ENCODE assay signal across 11 cellular contexts in the genomic region with DNA sequence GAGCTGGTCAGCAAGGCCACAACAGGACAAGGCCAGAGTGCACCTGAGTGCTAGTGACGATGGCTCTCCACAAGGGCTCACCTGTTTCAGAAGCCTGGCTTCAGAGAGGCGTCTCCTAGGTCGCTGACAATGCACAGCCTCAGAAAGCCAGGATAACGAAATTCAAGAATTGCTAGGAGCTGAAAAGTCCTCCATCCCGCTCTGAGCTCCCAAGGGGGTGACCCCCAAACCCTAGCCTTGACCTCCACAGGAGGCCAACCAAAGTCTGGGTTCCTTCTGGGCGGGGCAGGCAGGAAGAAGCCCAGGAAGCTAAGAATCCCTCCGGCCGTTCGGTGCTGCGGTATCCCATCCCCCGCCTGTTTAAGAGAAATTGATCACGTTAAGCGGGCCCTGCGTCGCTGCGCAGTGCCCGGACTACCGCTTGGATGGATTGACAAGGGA. TPM values are rescaled to one million over a fixed set of nuclear protein-coding genes. Genes with fewer than 3 reads are reported as not detected.
DNase-seq lines count a peak whose midpoint lies in the region; ATAC-seq and TF ChIP-seq lines count a peak whose summit lies in the region.
"Had no signal": no experiment of that assay in that cellular context is flagged by ENCODE, and none has a peak within 500 bp of the region (broad histone marks: within the 10 kb centered on the region; RNA-seq: fewer than 3 reads in every experiment).

No MANE protein-coding gene starts in this region.

- H3K36me3 ChIP-seq in SK-N-SH (replicated peaks in 1 of 2; ENCODE audit: control insufficient read depth in 1 of 2, insufficient read depth in 2 of 2, low read length in 1 of 2) (peaks cover 0 to 10% of the 10 kb centered on the region in 2 experiments), iPS-15b (ENCODE audit: control insufficient read depth, insufficient read depth, low read length) (no peaks in the 10 kb centered on the region), skeletal muscle satellite cell (ENCODE audit: insufficient read depth, low read length) (peaks cover 4% of the 10 kb centered on the region), MG63 (no peaks in the 10 kb centered on the region)

- H4K20me1 ChIP-seq in SK-N-SH (ENCODE audit: insufficient read depth), result peaks cover 23% of the 10 kb centered on the region

- peaks cover 43% of the 10 kb centered on the region for H3K4me1 Mint-ChIP-seq in activated naive CD8-positive, alpha-beta T cell treated with anti-CD3 and anti-CD28 coated beads, Interleukin-2, amount 50 U/mL, for 24 hours

- peak overlapping the region; percentile 88; the same call in 1 of the 2 replicates for H2AFZ ChIP-seq in SK-N-SH (ENCODE audit: low read depth)

- H3K4me3 ChIP-seq in SK-N-SH (ENCODE audit: low read depth in 2 of 2, low read length in 1 of 2), result no peak overlapping the region
- peak overlapping the region; percentile 36 for H3K4me3 ChIP-seq in iPS-15b (ENCODE audit: low read depth, low read length)
- H3K4me3 ChIP-seq in skeletal muscle satellite cell (ENCODE audit: low read length), result no peak overlapping the region
- H3K4me3 ChIP-seq in MG63, result no peak overlapping the region

- no peak for TF ChIP-seq EP300 in SK-N-SH (IDR thresholded peaks at IDR 0.05; ENCODE audit: borderline replicate concordance in 1 of 2, low read depth in 1 of 2, low read length in 1 of 2)

- 72% methylated on average over 18 of the region's 18 CpGs for WGBS in SK-N-SH (ENCODE audit: low lambda C conversion rate)

- peaks cover 29% of the 10 kb centered on the region for H3K79me2 ChIP-seq in SK-N-SH (ENCODE audit: insufficient read depth)

- TF ChIP-seq RAD21 in SK-N-SH (IDR thresholded peaks at IDR 0.05; ENCODE audit: low read length), result no peak

- H3K36me3 Mint-ChIP-seq in activated naive CD8-positive, alpha-beta T cell treated with anti-CD3 and anti-CD28 coated beads, Interleukin-2, amount 50 U/mL, for 24 hours (ENCODE audit: low read depth), result no peaks in the 10 kb centered on the region

- ATAC-seq in SK-N-SH treated with all-trans-retinoic acid at 6 μM for 48 hours, result no peak
- no peak for ATAC-seq in activated naive CD8-positive, alpha-beta T cell treated with anti-CD3 and anti-CD28 coated beads, Interleukin-2, amount 50 U/mL, for 24 hours
- no peak for ATAC-seq in GM18498 (IDR thresholded peaks at IDR 0.05; ENCODE audit: unreplicated experiment)

- DNase-seq in SK-N-SH (peak; percentile 39), activated gamma-delta T cell (lab: John Stamatoyannopoulos, UW) (no peak), MG63 (no peak)
- DNase-seq in activated naive CD8-positive, alpha-beta T cell treated with anti-CD3 and anti-CD28 coated beads, Interleukin-2, amount 50 U/mL, for 24 hours, result no peak
- DNase-seq: NCI-H526 treated with DMSO at 0.1 percent for 48 hours had no signal

- POLR2A ChIA-PET in SK-N-SH (lab: Yijun Ruan, JAX), result interaction anchor here (0.6 kb wide), 1 partner anchor 1188 kb away, joined by 3 read pairs; no protein-coding TSS in a partner anchor

- no peak for TF ChIP-seq CTCF in SK-N-SH (IDR thresholded peaks at IDR 0.05)

- no peak overlapping the region for H3K9ac ChIP-seq in SK-N-SH
- no peak overlapping the region for H3K9ac ChIP-seq in iPS-15b (ENCODE audit: low read depth, low read length)
- H3K9ac ChIP-seq in skeletal muscle satellite cell (ENCODE audit: low read depth, low read length), result no peak overlapping the region

- H3K9me2 ChIP-seq in SK-N-SH, result no peaks in the 10 kb centered on the region

- CTCF ChIA-PET in SK-N-SH (lab: Yijun Ruan, JAX), result interaction anchor here (0.6 to 12.7 kb wide), 14 partner anchors 8 to 973 kb away, joined by 3 to 111 read pairs (median 6); no protein-coding TSS in a partner anchor

- no peaks in the 10 kb centered on the region for H3K9me3 Mint-ChIP-seq in activated naive CD8-positive, alpha-beta T cell treated with anti-CD3 and anti-CD28 coated beads, Interleukin-2, amount 50 U/mL, for 24 hours

- H3K4me2 ChIP-seq in SK-N-SH (0 out of 2 replicates have a peak overlapping the region, but pooled peaks have one; percentile 78), skeletal muscle satellite cell (ENCODE audit: low read length) (peak overlapping the region; percentile 87)

- peaks cover 5 to 21% of the 10 kb centered on the region in 2 experiments; a peak in 1 of 4 replicates for H3K4me1 ChIP-seq in SK-N-SH (ENCODE audit: control insufficient read depth in 1 of 2, insufficient read depth in 2 of 2, low read depth in 1 of 2, low read length in 1 of 2)
- peaks cover 13% of the 10 kb centered on the region for H3K4me1 ChIP-seq in iPS-15b (ENCODE audit: control insufficient read depth, insufficient read depth, low read length)
- peaks cover 22% of the 10 kb centered on the region for H3K4me1 ChIP-seq in skeletal muscle satellite cell (ENCODE audit: control insufficient read depth, insufficient read depth, low read length)

- H3K27me3 Mint-ChIP-seq in activated naive CD8-positive, alpha-beta T cell treated with anti-CD3 and anti-CD28 coated beads, Interleukin-2, amount 50 U/mL, for 24 hours, result peaks cover 75% of the 10 kb centered on the region

- no peak overlapping the region for H3K27ac ChIP-seq in SK-N-SH (ENCODE audit: low read depth in 2 of 2, low read length in 1 of 2)
- H3K27ac ChIP-seq: 22Rv1, body of pancreas had no signal

- peaks cover 10% of the 10 kb centered on the region for H3F3A ChIP-seq in SK-N-SH (replicated peaks; ENCODE audit: insufficient read depth)

- H3K9me3 ChIP-seq in SK-N-SH, result no peaks in the 10 kb centered on the region
- H3K9me3 ChIP-seq in iPS-15b (ENCODE audit: control insufficient read depth, insufficient read depth, low read length), result no peaks in the 10 kb centered on the region
- H3K9me3 ChIP-seq in skeletal muscle satellite cell (replicated peaks; ENCODE audit: low read length), result no peaks in the 10 kb centered on the region
- no peaks in the 10 kb centered on the region for H3K9me3 ChIP-seq in MG63
- H3K9me3 ChIP-seq: body of pancreas had no signal

- peak overlapping the region; percentile 91 for H3K4me3 Mint-ChIP-seq in activated naive CD8-positive, alpha-beta T cell treated with anti-CD3 and anti-CD28 coated beads, Interleukin-2, amount 50 U/mL, for 24 hours

- H3K27me3 ChIP-seq in SK-N-SH (ENCODE audit: insufficient read depth) (no peaks in the 10 kb centered on the region), iPS-15b (ENCODE audit: control insufficient read depth, insufficient read depth, low read length) (peaks cover 97% of the 10 kb centered on the region), skeletal muscle satellite cell (ENCODE audit: control insufficient read depth, insufficient read depth, low read length) (no peaks in the 10 kb centered on the region), MG63 (no peaks in the 10 kb centered on the region)

- no peak overlapping the region for H3K27ac Mint-ChIP-seq in activated naive CD8-positive, alpha-beta T cell treated with anti-CD3 and anti-CD28 coated beads, Interleukin-2, amount 50 U/mL, for 24 hours

TF ChIP-seq in SK-N-SH, 30 proteins besides CTCF, POLR2A, EP300 and RAD21 (continues in another document):
- no peak for TF ChIP-seq NFIC (IDR thresholded peaks at IDR 0.05; ENCODE audit: borderline replicate concordance)
- TF ChIP-seq SIN3A (IDR thresholded peaks at IDR 0.05; ENCODE audit: borderline replicate concordance, low read depth, low read length), result no peak

TF ChIP-seq in SK-N-SH treated with all-trans-retinoic acid at 6 μM for 48 hours, 23 proteins besides CTCF, POLR2A, EP300 and RAD21 (continues in another document):
- TF ChIP-seq, protein P1, sequence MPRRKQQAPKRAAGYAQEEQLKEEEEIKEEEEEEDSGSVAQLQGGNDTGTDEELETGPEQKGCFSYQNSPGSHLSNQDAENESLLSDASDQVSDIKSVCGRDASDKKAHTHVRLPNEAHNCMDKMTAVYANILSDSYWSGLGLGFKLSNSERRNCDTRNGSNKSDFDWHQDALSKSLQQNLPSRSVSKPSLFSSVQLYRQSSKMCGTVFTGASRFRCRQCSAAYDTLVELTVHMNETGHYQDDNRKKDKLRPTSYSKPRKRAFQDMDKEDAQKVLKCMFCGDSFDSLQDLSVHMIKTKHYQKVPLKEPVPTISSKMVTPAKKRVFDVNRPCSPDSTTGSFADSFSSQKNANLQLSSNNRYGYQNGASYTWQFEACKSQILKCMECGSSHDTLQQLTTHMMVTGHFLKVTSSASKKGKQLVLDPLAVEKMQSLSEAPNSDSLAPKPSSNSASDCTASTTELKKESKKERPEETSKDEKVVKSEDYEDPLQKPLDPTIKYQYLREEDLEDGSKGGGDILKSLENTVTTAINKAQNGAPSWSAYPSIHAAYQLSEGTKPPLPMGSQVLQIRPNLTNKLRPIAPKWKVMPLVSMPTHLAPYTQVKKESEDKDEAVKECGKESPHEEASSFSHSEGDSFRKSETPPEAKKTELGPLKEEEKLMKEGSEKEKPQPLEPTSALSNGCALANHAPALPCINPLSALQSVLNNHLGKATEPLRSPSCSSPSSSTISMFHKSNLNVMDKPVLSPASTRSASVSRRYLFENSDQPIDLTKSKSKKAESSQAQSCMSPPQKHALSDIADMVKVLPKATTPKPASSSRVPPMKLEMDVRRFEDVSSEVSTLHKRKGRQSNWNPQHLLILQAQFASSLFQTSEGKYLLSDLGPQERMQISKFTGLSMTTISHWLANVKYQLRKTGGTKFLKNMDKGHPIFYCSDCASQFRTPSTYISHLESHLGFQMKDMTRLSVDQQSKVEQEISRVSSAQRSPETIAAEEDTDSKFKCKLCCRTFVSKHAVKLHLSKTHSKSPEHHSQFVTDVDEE (CRISPR knock-in tag; IDR thresholded peaks at IDR 0.05), result no peak
- TF ChIP-seq BACH2 (CRISPR knock-in tag; IDR thresholded peaks at IDR 0.05; ENCODE audit: borderline replicate concordance), result no peak
- no peak for TF ChIP-seq ESRRG (CRISPR knock-in tag; IDR thresholded peaks at IDR 0.05)
- no peak for TF ChIP-seq GLIS3 (CRISPR knock-in tag; IDR thresholded peaks at IDR 0.05)
- TF ChIP-seq PPARA (CRISPR knock-in tag; IDR thresholded peaks at IDR 0.05; ENCODE audit: borderline replicate concordance), result no peak
- TF ChIP-seq ZNF565 (CRISPR knock-in tag; conservative IDR thresholded peaks at IDR 0.05; ENCODE audit: low read depth), result no peak

RNA-seq across cellular contexts. Expression of a gene that starts 2.5 kb away (rescaled TPM):
- polyA plus RNA-seq in SK-N-SH (2012; rRNA removed), result 48.7 and 76.6 TPM in 2 replicates
- polyA plus RNA-seq in SK-N-SH (2012; cell fraction: cytosol; rRNA removed), result 32.1 and 46.4 TPM in 2 replicates
- 128 and 152 TPM in 2 replicates for polyA plus RNA-seq in SK-N-SH (2012; cell fraction: nucleus; rRNA removed)
- total RNA-seq in skeletal muscle satellite cell (2012; rRNA removed), result 7.9 and 24.7 TPM in 2 replicates
- total RNA-seq in MG63 (2014; rRNA removed; shearing (Covaris generic); ENCODE audit: low replicate concordance), result not detected in 2 replicates
